10 cellular contexts compared by ENCODE assay signal in genomic region chr16:76946879-76947278, GRCh38.
DNase-seq lines count a peak whose midpoint lies in the region; ATAC-seq, FAIRE-seq and TF ChIP-seq lines count a peak whose summit lies in the region.
"Had no signal": no experiment of that assay in that cellular context is flagged by ENCODE, and none has a peak within 500 bp of the region (broad histone marks: within the 10 kb centered on the region; RNA-seq: fewer than 3 reads in every experiment).

No MANE protein-coding gene starts in this region.

- peak overlapping the region; percentile 47 for H3K4me3 Mint-ChIP-seq in MCF 10A (ENCODE audit: unreplicated experiment)
- H3K4me3 Mint-ChIP-seq: activated T-cell treated with anti-CD3 and anti-CD28 coated beads, Interleukin-2, amount 50 U/mL, for 24 hours; CD8-positive, alpha-beta memory T cell had no signal

- H3K79me2 ChIP-seq in PC-9 (ENCODE audit: low read depth), result no peaks in the 10 kb centered on the region

- no peaks in the 10 kb centered on the region; the same call in 1 of the 2 replicates for H4K20me1 ChIP-seq in PC-9 (ENCODE audit: insufficient read depth)

- H3K4me2 ChIP-seq in PC-9, result peak overlapping the region; percentile 13; the same call in 1 of the 2 replicates

- H3K4me1 ChIP-seq in breast epithelium, result no peaks in the 10 kb centered on the region
- H3K4me1 ChIP-seq in PC-9 (replicated peaks; ENCODE audit: insufficient read depth), result no peaks in the 10 kb centered on the region

- H3K27ac Mint-ChIP-seq in MCF 10A (ENCODE audit: low read depth, unreplicated experiment), result peak overlapping the region; percentile 59
- H3K27ac Mint-ChIP-seq: activated T-cell treated with anti-CD3 and anti-CD28 coated beads, Interleukin-2, amount 50 U/mL, for 24 hours; CD8-positive, alpha-beta memory T cell had no signal

- POLR2A ChIA-PET in MCF 10A (lab: Yijun Ruan, JAX), result interaction anchor here (0.9 kb wide), 2 partner anchors 12 to 39 kb away, joined by 3 to 4 read pairs; no protein-coding TSS in a partner anchor
- POLR2A ChIA-PET in PC-9 (lab: Charles Lee; ENCODE audit: unreplicated experiment), result no interaction called here

- H3F3A ChIP-seq in PC-9 (ENCODE audit: insufficient read depth, low read depth), result no peaks in the 10 kb centered on the region

- BruUV-seq in MCF 10A (replicated peaks; lab: Mats Ljungman, UMichigan) (no TSS peak), PC-9 (replicated peaks; lab: Mats Ljungman, UMichigan) (no TSS peak)

- TF ChIP-seq CTCF in MCF 10A (IDR thresholded peaks at IDR 0.05; ENCODE audit: unreplicated experiment) (no peak), breast epithelium (IDR thresholded peaks at IDR 0.05) (no peak), PC-9 (conservative IDR thresholded peaks at IDR 0.05) (no peak), fibroblast of villous mesenchyme (IDR thresholded peaks at IDR 0.05; ENCODE audit: insufficient read depth, low read depth, low read length) (no peak)

- H3K4me1 Mint-ChIP-seq in MCF 10A (ENCODE audit: insufficient read depth, unreplicated experiment), result peaks cover 21% of the 10 kb centered on the region
- H3K4me1 Mint-ChIP-seq: CD8-positive, alpha-beta memory T cell had no signal

- CTCF ChIA-PET in MCF 10A (lab: Yijun Ruan, JAX), result no interaction called here
- CTCF ChIA-PET in PC-9 (lab: Charles Lee), result no interaction called here

- TF ChIP-seq POLR2A in breast epithelium (IDR thresholded peaks at IDR 0.05), result no peak

- DNase-seq in MCF 10A (ENCODE audit: unreplicated experiment) (peak; percentile 88), breast epithelium (ENCODE audit: low spot score in 2 of 2) (no peak), PC-9 (no peak), fibroblast of villous mesenchyme (ENCODE audit: low read depth) (peak; percentile 78), urothelium cell line (ENCODE audit: low spot score) (peak; percentile 83)
- DNase-seq: activated T-cell treated with anti-CD3 and anti-CD28 coated beads, Interleukin-2, amount 50 U/mL, for 24 hours; CD8-positive, alpha-beta memory T cell had no signal

- intact Hi-C loops in MCF 10A (cut with micrococcal nuclease), result no loop called here
- intact Hi-C loops in breast epithelium (cut with DNase I; ENCODE audit: low total_unique reads), result no loop called here
- intact Hi-C loops in PC-9 (cut with micrococcal nuclease; ENCODE audit: unreplicated experiment), result no loop called here

- H3K27me3 ChIP-seq in breast epithelium (no peaks in the 10 kb centered on the region), PC-9 (ENCODE audit: insufficient read depth, low read depth) (peaks cover 9% of the 10 kb centered on the region; the same call in 1 of the 2 replicates)

- peaks cover 8% of the 10 kb centered on the region for H3K9me3 Mint-ChIP-seq in MCF 10A (ENCODE audit: unreplicated experiment)

- no peak overlapping the region for H2AFZ ChIP-seq in PC-9

- no peaks in the 10 kb centered on the region for H3K36me3 Mint-ChIP-seq in MCF 10A (ENCODE audit: insufficient read depth, unreplicated experiment)
- H3K36me3 Mint-ChIP-seq: CD8-positive, alpha-beta memory T cell had no signal

- peaks cover 0 to 4% of the 10 kb centered on the region in 2 donors for H3K9me3 ChIP-seq in breast epithelium
- H3K9me3 ChIP-seq in PC-9 (ENCODE audit: insufficient read depth, low read depth), result no peaks in the 10 kb centered on the region

- ATAC-seq in GM18909 (IDR thresholded peaks at IDR 0.05; ENCODE audit: poor library complexity, unreplicated experiment) (no peak), GM21528 (IDR thresholded peaks at IDR 0.05; ENCODE audit: low FRiP score, unreplicated experiment) (no peak), GM21515 (IDR thresholded peaks at IDR 0.05; ENCODE audit: unreplicated experiment) (no peak)

- H3K27ac ChIP-seq in breast epithelium (no peak overlapping the region), PC-9 (no peak overlapping the region)

- H3K27me3 Mint-ChIP-seq in MCF 10A (ENCODE audit: insufficient read depth, unreplicated experiment), result no peaks in the 10 kb centered on the region
- H3K27me3 Mint-ChIP-seq: activated T-cell treated with anti-CD3 and anti-CD28 coated beads, Interleukin-2, amount 50 U/mL, for 24 hours had no signal

- H3K36me3 ChIP-seq in breast epithelium (no peaks in the 10 kb centered on the region), PC-9 (ENCODE audit: low read depth) (no peaks in the 10 kb centered on the region)

- H3K4me3 ChIP-seq in breast epithelium (no peak overlapping the region), PC-9 (no peak overlapping the region), fibroblast of villous mesenchyme (ENCODE audit: low read depth, low read length) (no peak overlapping the region)

- FAIRE-seq in urothelium cell line (lab: Jason Lieb, UNC), result peak; percentile 85

- H3K9me2 ChIP-seq in PC-9 (ENCODE audit: insufficient read depth), result no peaks in the 10 kb centered on the region

Comparison
In these comparisons a context has a peak if more than half of its experiments do, and no peak if none do; other contexts are left out.
1. DNase-seq: peak in MCF 10A (single experiment), fibroblast of villous mesenchyme (single experiment) and urothelium cell line (single experiment); none in breast epithelium (0 of 2) and PC-9 (0 of 2).